In the genomic region with DNA sequence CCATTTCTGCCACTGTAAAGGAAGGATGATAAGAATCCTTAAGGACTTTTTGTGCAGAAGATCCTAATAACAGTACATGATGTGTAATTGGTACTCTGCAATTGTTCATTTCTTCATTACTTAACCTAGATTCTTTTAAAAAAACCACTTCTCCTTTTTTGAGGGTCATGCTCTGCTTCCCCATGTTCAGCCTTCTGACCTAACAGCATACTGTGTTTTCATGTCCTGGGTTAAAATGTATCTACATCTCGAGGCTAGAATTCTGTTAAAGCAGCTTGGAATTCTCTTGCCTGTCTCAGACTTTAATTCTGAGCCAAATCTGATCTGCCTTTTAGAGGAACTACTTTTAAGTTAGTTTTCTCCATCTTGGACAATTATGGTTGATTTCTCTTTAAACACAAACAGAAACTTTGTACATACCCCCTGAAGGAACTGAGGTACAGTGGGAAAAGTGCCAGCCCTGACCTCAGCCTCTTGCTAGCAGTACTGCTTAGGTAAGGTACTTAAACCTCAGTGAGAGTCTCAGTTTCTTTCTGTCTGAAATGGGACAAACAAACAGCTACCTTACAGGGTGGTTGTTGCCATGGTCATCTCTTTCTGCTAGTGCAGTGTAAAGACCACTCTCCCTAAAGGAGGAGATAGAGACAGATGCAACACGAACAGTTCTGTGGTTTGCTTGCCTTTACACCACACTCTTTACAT, we compare ENCODE assay signal across 11 cellular contexts.
DNase-seq lines count a peak whose midpoint lies in the region; ATAC-seq and TF ChIP-seq lines count a peak whose summit lies in the region.
"Had no signal": no experiment of that assay in that cellular context is flagged by ENCODE, and none has a peak within 500 bp of the region (broad histone marks: within the 10 kb centered on the region; RNA-seq: fewer than 3 reads in every experiment).

No MANE protein-coding gene starts in this region.

- H2AFZ ChIP-seq in OCI-LY7 (ENCODE audit: low read length) = no peak overlapping the region
- no peak overlapping the region for H2AFZ ChIP-seq in osteoblast (ENCODE audit: low read length)
- H2AFZ ChIP-seq: parathyroid adenoma had no signal

- POLR2A ChIA-PET in OCI-LY7 (lab: Charles Lee) (no interaction called here), HEK293T (lab: Yijun Ruan, JAX) (no interaction called here)

- H3K9me2 ChIP-seq in OCI-LY7 (ENCODE audit: insufficient read depth, low read length) = no peaks in the 10 kb centered on the region

- H4K20me1 ChIP-seq in OCI-LY7 (ENCODE audit: insufficient read depth, low read length) (no peaks in the 10 kb centered on the region), osteoblast (ENCODE audit: insufficient read depth, low read length) (no peaks in the 10 kb centered on the region)

- no peaks in the 10 kb centered on the region for H3K4me1 ChIP-seq in OCI-LY7 (ENCODE audit: insufficient read depth, low read length, poor library complexity, severe bottlenecking)
- peaks cover 10% of the 10 kb centered on the region for H3K4me1 ChIP-seq in osteoblast (ENCODE audit: insufficient read depth, low read length)
- H3K4me1 ChIP-seq: parathyroid adenoma had no signal

- no TSS peak for BruUV-seq in OCI-LY7 (replicated peaks; lab: Mats Ljungman, UMichigan)

- intact Hi-C loops in OCI-LY7 (cut with micrococcal nuclease; ENCODE audit: unreplicated experiment) = no loop called here

- no peak overlapping the region for H3K4me3 ChIP-seq in OCI-LY7 (ENCODE audit: low read depth, low read length, poor library complexity, severe bottlenecking)
- H3K4me3 ChIP-seq in osteoblast (ENCODE audit: insufficient read depth, low read length) = no peak overlapping the region

- H3K79me2 ChIP-seq in OCI-LY7 (ENCODE audit: insufficient read depth, low read depth, low read length) (no peaks in the 10 kb centered on the region), osteoblast (ENCODE audit: insufficient read depth, low read length) (no peaks in the 10 kb centered on the region)
- H3K79me2 ChIP-seq: parathyroid adenoma had no signal

- H3K36me3 ChIP-seq in OCI-LY7 (ENCODE audit: insufficient read depth, low read length) (no peaks in the 10 kb centered on the region), osteoblast (ENCODE audit: insufficient read depth, low read length) (no peaks in the 10 kb centered on the region)

- H3K9me3 ChIP-seq in OCI-LY7 (ENCODE audit: low read length) (no peaks in the 10 kb centered on the region), osteoblast (ENCODE audit: low read depth, low read length) (no peaks in the 10 kb centered on the region)

- H3K4me2 ChIP-seq in OCI-LY7 (ENCODE audit: low read length) (no peak overlapping the region), osteoblast (ENCODE audit: insufficient read depth, low read length) (no peak overlapping the region)

- no peak for TF ChIP-seq CTCF in OCI-LY7 (conservative IDR thresholded peaks at IDR 0.05; ENCODE audit: low read length)
- TF ChIP-seq CTCF in osteoblast (IDR thresholded peaks at IDR 0.05; ENCODE audit: extremely low read depth, low read depth, low read length) = no peak

- H3K27me3 ChIP-seq in osteoblast (ENCODE audit: insufficient read depth, low read length) = no peaks in the 10 kb centered on the region

- H3K27ac ChIP-seq in OCI-LY7 (ENCODE audit: low read depth, low read length, poor library complexity, severe bottlenecking) (no peak overlapping the region), osteoblast (ENCODE audit: low read depth, low read length) (no peak overlapping the region)
- H3K27ac ChIP-seq: parathyroid adenoma had no signal

- CTCF ChIA-PET in OCI-LY7 (lab: Charles Lee; ENCODE audit: unreplicated experiment) = no interaction called here
- CTCF ChIA-PET in HEK293T (lab: Yijun Ruan, JAX) = no interaction called here

- DNase-seq in CD1c-positive myeloid dendritic cell (ENCODE audit: extremely low spot score) (peak; percentile 33), OCI-LY7 (ENCODE audit: low spot score) (peak; percentile 12), HEK293T (ENCODE audit: extremely low spot score) (no peak), NCI-H1694 treated with DMSO at 0.1 percent for 48 hours (lab: John Stamatoyannopoulos, UW) (no peak), osteoblast (ENCODE audit: insufficient read length, low spot score, missing footprints) (no peak)
- no peak for DNase-seq in stimulated activated CD4-positive, alpha-beta T cell treated with anti-CD3 and anti-CD28 coated beads, Interleukin-4, amount 100 ng/mL, for 4 hours
- DNase-seq: anterior cingulate cortex, NCI-H1930 had no signal

- peak; percentile 65 for ATAC-seq in GM19467 (IDR thresholded peaks at IDR 0.05; ENCODE audit: unreplicated experiment)
- peak; percentile 76 for ATAC-seq in HG03097 (IDR thresholded peaks at IDR 0.05; ENCODE audit: low FRiP score, unreplicated experiment)

TF ChIP-seq in HEK293T, 16 proteins besides CTCF, POLR2A, EP300 and RAD21:
- TF ChIP-seq FOXK2 (IDR thresholded peaks at IDR 0.05) = no peak
- TF ChIP-seq ARNT (IDR thresholded peaks at IDR 0.05) = no peak
- no peak for TF ChIP-seq CTBP1 (IDR thresholded peaks at IDR 0.05; ENCODE audit: borderline replicate concordance)
- TF ChIP-seq ZNF384 (IDR thresholded peaks at IDR 0.05) = no peak
- TF ChIP-seq ELF4 (IDR thresholded peaks at IDR 0.05) = no peak
- TF ChIP-seq, protein P1, sequence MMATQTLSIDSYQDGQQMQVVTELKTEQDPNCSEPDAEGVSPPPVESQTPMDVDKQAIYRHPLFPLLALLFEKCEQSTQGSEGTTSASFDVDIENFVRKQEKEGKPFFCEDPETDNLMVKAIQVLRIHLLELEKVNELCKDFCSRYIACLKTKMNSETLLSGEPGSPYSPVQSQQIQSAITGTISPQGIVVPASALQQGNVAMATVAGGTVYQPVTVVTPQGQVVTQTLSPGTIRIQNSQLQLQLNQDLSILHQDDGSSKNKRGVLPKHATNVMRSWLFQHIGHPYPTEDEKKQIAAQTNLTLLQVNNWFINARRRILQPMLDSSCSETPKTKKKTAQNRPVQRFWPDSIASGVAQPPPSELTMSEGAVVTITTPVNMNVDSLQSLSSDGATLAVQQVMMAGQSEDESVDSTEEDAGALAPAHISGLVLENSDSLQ (IDR thresholded peaks at IDR 0.05) = no peak
- no peak for TF ChIP-seq L3MBTL2 (conservative IDR thresholded peaks at IDR 0.05)
- TF ChIP-seq SUZ12 (IDR thresholded peaks at IDR 0.05) = no peak
- TF ChIP-seq SP1 (IDR thresholded peaks at IDR 0.05) = no peak
- TF ChIP-seq HDGF (IDR thresholded peaks at IDR 0.05; ENCODE audit: borderline replicate concordance) = no peak
- TF ChIP-seq TARDBP (IDR thresholded peaks at IDR 0.05) = no peak
- no peak for TF ChIP-seq LEF1 (IDR thresholded peaks at IDR 0.05; ENCODE audit: borderline replicate concordance)
- no peak for TF ChIP-seq FOXA1 (IDR thresholded peaks at IDR 0.05)
- TF ChIP-seq NFRKB (IDR thresholded peaks at IDR 0.05) = no peak
- no peak for TF ChIP-seq BHLHE40 (IDR thresholded peaks at IDR 0.05; ENCODE audit: borderline replicate concordance)
- no peak for TF ChIP-seq FOXM1 (IDR thresholded peaks at IDR 0.05; ENCODE audit: borderline replicate concordance)

Comparison
In these comparisons a context has a peak if more than half of its experiments do, and no peak if none do; other contexts are left out.
1. DNase-seq: peak in CD1c-positive myeloid dendritic cell (single experiment) and OCI-LY7 (single experiment); none in HEK293T (single experiment), NCI-H1694 treated with DMSO at 0.1 percent for 48 hours (single experiment), osteoblast (single experiment) and stimulated activated CD4-positive, alpha-beta T cell treated with anti-CD3 and anti-CD28 coated beads, Interleukin-4, amount 100 ng/mL, for 4 hours (0 of 2).